35 cellular contexts compared by ENCODE assay signal in the genomic region with DNA sequence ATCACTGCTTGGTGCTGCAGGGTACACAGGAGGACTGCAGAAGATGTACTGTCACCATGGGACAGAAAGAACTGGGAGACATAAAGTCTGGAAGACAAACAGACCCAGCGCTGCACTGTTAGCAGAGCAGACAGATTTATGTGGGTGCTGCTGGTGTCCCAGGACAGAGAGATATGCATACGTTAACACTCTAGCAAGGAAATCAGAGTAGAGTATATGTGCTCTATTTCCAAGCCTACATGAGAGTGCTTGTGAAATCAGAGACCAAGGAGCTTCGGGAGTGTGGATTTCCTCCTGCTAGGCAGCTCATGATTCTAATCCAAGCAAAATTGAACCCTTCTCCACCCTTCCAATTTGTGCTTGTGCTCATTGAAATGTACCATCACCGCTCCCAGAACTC.
"Had no signal": no experiment of that assay in that cellular context is flagged by ENCODE, and none has a peak within 500 bp of the region (broad histone marks: within the 10 kb centered on the region; RNA-seq: fewer than 3 reads in every experiment).

No MANE protein-coding gene starts in this region.

- H3K4me3 Mint-ChIP-seq: activated B cell treated with CpG ODN at 0.5 μM for 24 hours; activated CD4-positive, alpha-beta memory T cell treated with anti-CD3 and anti-CD28 coated beads for 36 hours; activated CD4-positive, alpha-beta T cell treated with anti-CD3 and anti-CD28 coated beads, Interleukin-2, amount 10 ng/mL, durations not matched to agents 24 days and 14 days; activated CD8-positive, alpha-beta T cell treated with anti-CD3 and anti-CD28 coated beads for 36 hours; activated naive CD4-positive, alpha-beta T cell treated with anti-CD3 and anti-CD28 coated beads for 36 hours; activated naive CD8-positive, alpha-beta T cell treated with anti-CD3 and anti-CD28 coated beads for 36 hours; activated T-cell treated with anti-CD3 and anti-CD28 coated beads, Interleukin-2, amount 50 U/mL, for 4 hours; activated T-cell treated with anti-CD3 and anti-CD28 coated beads, Interleukin-2, amount 50 U/mL, for 72 hours; activated T-helper 1 cell treated with anti-CD3 and anti-CD28 coated beads, Interleukin-12 subunit alpha, Interleukin-12 subunit beta, Interleukin-2, Interleukin-4 antibody, amounts not matched to agents 30 ng/mL and 10 ng/mL and 1 ng/mL, durations not matched to agents 14 hours and 24 hours and 36 hours; activated T-helper 17 cell treated with anti-CD3 and anti-CD28 coated beads, Interleukin-2, amount 50 U/mL, for 72 hours; brain; T-helper 1 cell treated with Interleukin-12 subunit alpha and Interleukin-12 subunit beta and Interleukin-4 antibody, amounts not matched to agents 30 μg/mL and 1 μg/mL, for 36 hours; T-helper 2 cell treated with Interferon-gamma antibody and Interleukin-4, amounts not matched to agents 5 μg/mL and 100 μg/mL, for 36 hours had no signal

- H3K9me3 ChIP-seq: adrenal gland, ascending aorta had no signal

- H3K4me3 ChIP-seq: adrenal gland, ascending aorta, cardiac muscle cell had no signal

- H3K27ac Mint-ChIP-seq: activated B cell treated with CpG ODN at 0.5 μM for 24 hours; activated CD4-positive, alpha-beta memory T cell treated with anti-CD3 and anti-CD28 coated beads for 36 hours; activated CD4-positive, alpha-beta T cell treated with anti-CD3 and anti-CD28 coated beads, Interleukin-2, amount 10 ng/mL, durations not matched to agents 24 days and 14 days; activated CD8-positive, alpha-beta T cell treated with anti-CD3 and anti-CD28 coated beads for 36 hours; activated naive CD4-positive, alpha-beta T cell treated with anti-CD3 and anti-CD28 coated beads for 36 hours; activated naive CD4-positive, alpha-beta T cell treated with anti-CD3 and anti-CD28 coated beads, Interleukin-2, amount 50 U/mL, for 72 hours; activated naive CD8-positive, alpha-beta T cell treated with anti-CD3 and anti-CD28 coated beads for 36 hours; activated T-cell treated with anti-CD3 and anti-CD28 coated beads, Interleukin-2, amount 50 U/mL, for 72 hours; activated T-helper 1 cell treated with anti-CD3 and anti-CD28 coated beads, Interleukin-12 subunit alpha, Interleukin-12 subunit beta, Interleukin-2, Interleukin-4 antibody, amounts not matched to agents 30 ng/mL and 10 ng/mL and 1 ng/mL, durations not matched to agents 14 hours and 24 hours and 36 hours; activated T-helper 17 cell treated with anti-CD3 and anti-CD28 coated beads, Interleukin-2, amount 50 U/mL, for 72 hours; brain; T-helper 1 cell treated with Interleukin-12 subunit alpha and Interleukin-12 subunit beta and Interleukin-4 antibody, amounts not matched to agents 30 μg/mL and 1 μg/mL, for 36 hours; T-helper 2 cell treated with Interferon-gamma antibody and Interleukin-4, amounts not matched to agents 5 μg/mL and 100 μg/mL, for 36 hours had no signal

- H3K4me1 Mint-ChIP-seq: activated B cell treated with CpG ODN at 0.5 μM for 24 hours; activated T-helper 17 cell treated with anti-CD3 and anti-CD28 coated beads, Interleukin-2, amount 50 U/mL, for 72 hours had no signal

- H3K9me3 Mint-ChIP-seq: activated B cell treated with CpG ODN at 0.5 μM for 24 hours; activated CD4-positive, alpha-beta memory T cell treated with anti-CD3 and anti-CD28 coated beads for 36 hours; activated CD4-positive, alpha-beta T cell treated with anti-CD3 and anti-CD28 coated beads, Interleukin-2, amount 10 ng/mL, durations not matched to agents 24 days and 14 days; activated CD8-positive, alpha-beta T cell treated with anti-CD3 and anti-CD28 coated beads for 36 hours; activated naive CD4-positive, alpha-beta T cell treated with anti-CD3 and anti-CD28 coated beads for 36 hours; activated naive CD4-positive, alpha-beta T cell treated with anti-CD3 and anti-CD28 coated beads, Interleukin-2, amount 50 U/mL, for 72 hours; activated naive CD8-positive, alpha-beta T cell treated with anti-CD3 and anti-CD28 coated beads for 36 hours; activated T-cell treated with anti-CD3 and anti-CD28 coated beads, Interleukin-2, amount 50 U/mL, for 4 hours; activated T-cell treated with anti-CD3 and anti-CD28 coated beads, Interleukin-2, amount 50 U/mL, for 72 hours; activated T-helper 1 cell treated with anti-CD3 and anti-CD28 coated beads, Interleukin-12 subunit alpha, Interleukin-12 subunit beta, Interleukin-2, Interleukin-4 antibody, amounts not matched to agents 30 ng/mL and 10 ng/mL and 1 ng/mL, durations not matched to agents 14 hours and 24 hours and 36 hours; activated T-helper 17 cell treated with anti-CD3 and anti-CD28 coated beads, Interleukin-2, amount 50 U/mL, for 72 hours; brain; T-helper 1 cell treated with Interleukin-12 subunit alpha and Interleukin-12 subunit beta and Interleukin-4 antibody, amounts not matched to agents 30 μg/mL and 1 μg/mL, for 36 hours; T-helper 2 cell treated with Interferon-gamma antibody and Interleukin-4, amounts not matched to agents 5 μg/mL and 100 μg/mL, for 36 hours had no signal

- ATAC-seq: activated CD8-positive, alpha-beta T cell treated with anti-CD3 and anti-CD28 coated beads for 36 hours; activated naive CD4-positive, alpha-beta T cell treated with anti-CD3 and anti-CD28 coated beads, Interleukin-2, amount 50 U/mL, for 72 hours; activated T-cell treated with anti-CD3 and anti-CD28 coated beads, Interleukin-2, amount 50 U/mL, for 4 hours; activated T-cell treated with anti-CD3 and anti-CD28 coated beads, Interleukin-2, amount 50 U/mL, for 72 hours; activated T-helper 17 cell treated with anti-CD3 and anti-CD28 coated beads, Interleukin-2, amount 50 U/mL, for 72 hours had no signal

- H3K36me3 Mint-ChIP-seq: activated CD4-positive, alpha-beta memory T cell treated with anti-CD3 and anti-CD28 coated beads for 36 hours; activated naive CD4-positive, alpha-beta T cell treated with anti-CD3 and anti-CD28 coated beads, Interleukin-2, amount 50 U/mL, for 72 hours; activated naive CD8-positive, alpha-beta T cell treated with anti-CD3 and anti-CD28 coated beads for 36 hours; brain had no signal

- H3K27me3 Mint-ChIP-seq: activated naive CD8-positive, alpha-beta T cell treated with anti-CD3 and anti-CD28 coated beads for 36 hours; activated T-helper 17 cell treated with anti-CD3 and anti-CD28 coated beads, Interleukin-2, amount 50 U/mL, for 72 hours had no signal

- H3K4me1 ChIP-seq: adrenal gland, ascending aorta had no signal

- H3K36me3 ChIP-seq: adrenal gland, ascending aorta, cardiac muscle cell had no signal

- H3K27ac ChIP-seq: adrenal gland, ascending aorta, cardiac muscle cell, VCaP had no signal

- H3K27me3 ChIP-seq: ascending aorta had no signal

- DNase-seq: activated B cell treated with CpG ODN at 0.5 μM for 24 hours; activated CD4-positive, alpha-beta memory T cell treated with anti-CD3 and anti-CD28 coated beads for 36 hours; activated CD4-positive, alpha-beta T cell treated with anti-CD3 and anti-CD28 coated beads for 4 hours; activated CD4-positive, alpha-beta T cell treated with anti-CD3 and anti-CD28 coated beads, Interleukin-2, amount 10 ng/mL, durations not matched to agents 24 days and 14 days; activated CD4-positive, alpha-beta T cell treated with anti-CD3 and anti-CD28 coated beads, Interleukin-2, amount 50 U/mL, for 1 hour; activated CD4-positive, alpha-beta T cell treated with anti-CD3 and anti-CD28 coated beads, Interleukin-2, amount 50 U/mL, for 4 hours; activated CD4-positive, CD25-positive, alpha-beta regulatory T cell treated with anti-CD3 and anti-CD28 coated beads, Interleukin-2, amount 50 U/mL, for 72 hours; activated CD8-positive, alpha-beta memory T cell treated with anti-CD3 and anti-CD28 coated beads, Interleukin-2, amount 50 U/mL, for 4 hours; activated CD8-positive, alpha-beta T cell treated with anti-CD3 and anti-CD28 coated beads for 36 hours; activated effector memory CD4-positive, alpha-beta T cell treated with anti-CD3 and anti-CD28 coated beads, Interleukin-2, amount 50 U/mL, for 16 hours; activated gamma-delta T cell treated with Interleukin-2 at 50 U/mL for 16 hours; activated naive CD4-positive, alpha-beta T cell; activated naive CD4-positive, alpha-beta T cell treated with anti-CD3 and anti-CD28 coated beads for 36 hours; activated naive CD4-positive, alpha-beta T cell treated with anti-CD3 and anti-CD28 coated beads, Interleukin-2, amount 50 U/mL, for 16 hours; activated naive CD8-positive, alpha-beta T cell treated with anti-CD3 and anti-CD28 coated beads for 36 hours; activated T-cell treated with anti-CD3 and anti-CD28 coated beads for 4 hours; activated T-cell treated with anti-CD3 and anti-CD28 coated beads, Interleukin-2, amount 50 U/mL, for 1 hour; activated T-cell treated with anti-CD3 and anti-CD28 coated beads, Interleukin-2, amount 50 U/mL, for 4 hours; activated T-cell treated with anti-CD3 and anti-CD28 coated beads, Interleukin-2, amount 50 U/mL, for 72 hours; adrenal gland; amygdala; anterior cingulate cortex; caudate nucleus; T-helper 1 cell; T-helper 2 cell; T-helper 9 cell had no signal
